In genomic region chr19:15195381-15195964, GRCh38 we compare ENCODE assay signal across 9 cellular contexts. TPM values are rescaled to one million over a fixed set of nuclear protein-coding genes. Genes with fewer than 3 reads are reported as not detected.
DNase-seq lines count a peak whose midpoint lies in the region; ATAC-seq and TF ChIP-seq lines count a peak whose summit lies in the region.
"Had no signal": no experiment of that assay in that cellular context is flagged by ENCODE, and none has a peak within 500 bp of the region (broad histone marks: within the 10 kb centered on the region; RNA-seq: fewer than 3 reads in every experiment).

No MANE protein-coding gene starts in this region.

- TF ChIP-seq POLR2A in breast epithelium (IDR thresholded peaks at IDR 0.05), result no peak

- peaks cover 22% of the 10 kb centered on the region for H3K4me1 Mint-ChIP-seq in type B pancreatic cell (ENCODE audit: unreplicated experiment)

- H3K4me3 Mint-ChIP-seq in type B pancreatic cell, result peak overlapping the region; percentile 84

- peaks cover 17% of the 10 kb centered on the region for H3K36me3 Mint-ChIP-seq in type B pancreatic cell

- peaks cover 0 to 13% of the 10 kb centered on the region in 2 donors for H3K4me1 ChIP-seq in breast epithelium

- TF ChIP-seq CTCF in breast epithelium (IDR thresholded peaks at IDR 0.05) (no peak), type B pancreatic cell (conservative IDR thresholded peaks at IDR 0.05) (peak; percentile 33)

- intact Hi-C loops in breast epithelium (cut with DNase I; ENCODE audit: low total_unique reads), result no loop called here

- H3K27me3 ChIP-seq in breast epithelium, result no peaks in the 10 kb centered on the region

- peak overlapping the region; percentile 95 for H3K27ac ChIP-seq in breast epithelium
- H3K27ac ChIP-seq: SK-N-MC had no signal

- no peaks in the 10 kb centered on the region for H3K9me3 ChIP-seq in breast epithelium

- ATAC-seq in HG02588 (IDR thresholded peaks at IDR 0.05; ENCODE audit: unreplicated experiment) (no peak), GM18873 (IDR thresholded peaks at IDR 0.05; ENCODE audit: low FRiP score, unreplicated experiment) (no peak)

- no peaks in the 10 kb centered on the region for H3K36me3 ChIP-seq in breast epithelium

- H3K9me3 Mint-ChIP-seq in type B pancreatic cell, result no peaks in the 10 kb centered on the region

- no peaks in the 10 kb centered on the region for H3K27me3 Mint-ChIP-seq in type B pancreatic cell

- DNase-seq in ELF-1 (ENCODE audit: low read depth, low spot score) (peak; percentile 81), NAMALWA (ENCODE audit: low spot score) (peak; percentile 49), breast epithelium (ENCODE audit: low spot score in 2 of 2) (peak; percentile 69 to 85), left kidney (ENCODE audit: low read depth, low spot score) (peak; percentile 89), type B pancreatic cell (ENCODE audit: extremely low spot score, unreplicated experiment) (peak; percentile 79), SHP77 treated with DMSO at 0.1 percent for 48 hours (lab: John Stamatoyannopoulos, UW) (no peak)

- peak overlapping the region; percentile 32 to 76 (median 60) for H3K4me3 ChIP-seq in breast epithelium
- H3K4me3 ChIP-seq: SK-N-MC had no signal

- peak overlapping the region; percentile 96 for H3K27ac Mint-ChIP-seq in type B pancreatic cell

RNA-seq across cellular contexts. Expression of gene NOTCH3, which starts 5.3 kb away (rescaled TPM):
- total RNA-seq in breast epithelium, result 10 to 100 TPM; 22.0 to 36.4 (median 22.7) TPM
- total RNA-seq in type B pancreatic cell (ENCODE audit: low replicate concordance), result 119 and 139 TPM in 2 replicates

RNA-seq across cellular contexts. Expression of gene EPHX3, which starts 36.8 kb away (rescaled TPM):
- total RNA-seq in breast epithelium (under 1 TPM in 1 of 3 donors, not detected in 2; 0.29 TPM), type B pancreatic cell (ENCODE audit: low replicate concordance) (5.1 and 9.4 TPM in 2 replicates)
